In the genomic region with DNA sequence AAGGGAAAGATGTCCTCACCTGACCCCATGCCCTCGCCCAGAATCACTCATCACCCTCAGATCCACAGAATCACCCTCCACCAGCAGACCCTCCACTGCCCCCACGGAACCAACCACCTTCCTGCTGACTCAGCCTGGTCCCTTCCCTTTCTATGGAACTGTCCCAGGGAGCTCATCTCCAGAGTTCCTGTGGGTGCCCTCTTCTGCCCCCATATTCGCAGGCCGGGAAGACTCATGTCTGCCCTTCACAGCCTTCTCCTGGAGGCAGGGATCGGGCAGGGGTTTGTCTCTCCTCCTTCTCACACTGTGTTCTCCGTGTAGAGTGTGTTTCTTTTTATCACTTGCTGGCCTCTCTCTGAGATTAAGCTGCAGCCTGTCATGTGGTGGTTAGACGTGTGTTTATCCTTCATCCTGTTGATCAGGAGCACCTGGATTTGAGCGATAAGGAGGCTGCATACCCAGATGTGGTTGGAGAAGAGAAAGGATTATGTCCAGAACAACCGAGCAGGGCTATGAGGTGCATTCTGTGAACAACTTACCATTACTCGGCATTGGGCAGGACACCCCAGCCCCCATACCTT, we compare ENCODE assay signal across 14 cellular contexts.
"Had no signal": no experiment of that assay in that cellular context is flagged by ENCODE, and none has a peak within 500 bp of the region (broad histone marks: within the 10 kb centered on the region; RNA-seq: fewer than 3 reads in every experiment).

No MANE protein-coding gene starts in this region.

- H3K27me3 ChIP-seq: colonic mucosa, heart left ventricle, suprapubic skin, tibial artery, upper lobe of left lung, vagina had no signal

- H3K27ac ChIP-seq: colonic mucosa, heart left ventricle, suprapubic skin, tibial artery, upper lobe of left lung, vagina had no signal

- H3K4me1 ChIP-seq: colonic mucosa, suprapubic skin, tibial artery, upper lobe of left lung, vagina had no signal

- H3K9me3 Mint-ChIP-seq: naive B cell had no signal

- H3K36me3 ChIP-seq: colonic mucosa, heart left ventricle, suprapubic skin, tibial artery, upper lobe of left lung, vagina had no signal

- DNase-seq: colonic mucosa; effector CD8-positive, alpha-beta T cell; heart left ventricle; hippocampal formation; kidney glomerular epithelial cell; mesendoderm; naive B cell; posterior cingulate gyrus; stimulated activated CD4-positive, alpha-beta T cell treated with anti-CD3 and anti-CD28 coated beads, Interleukin-2, amount 100 ng/mL, for 24 hours; stimulated activated CD4-positive, alpha-beta T cell treated with anti-CD3 and anti-CD28 coated beads, Interleukin-4, amount 100 ng/mL, for 4 hours; tibial artery; upper lobe of left lung had no signal

- H3K27me3 Mint-ChIP-seq: naive B cell had no signal

- H3K4me3 Mint-ChIP-seq: naive B cell had no signal

- H3K36me3 Mint-ChIP-seq: naive B cell had no signal

- H3K9me3 ChIP-seq: colonic mucosa, heart left ventricle, suprapubic skin, tibial artery, upper lobe of left lung, vagina had no signal

- H3K4me3 ChIP-seq: colonic mucosa, heart left ventricle, suprapubic skin, tibial artery, upper lobe of left lung, vagina had no signal
